ENCODE assay signal across 1 cellular context in the genomic region with DNA sequence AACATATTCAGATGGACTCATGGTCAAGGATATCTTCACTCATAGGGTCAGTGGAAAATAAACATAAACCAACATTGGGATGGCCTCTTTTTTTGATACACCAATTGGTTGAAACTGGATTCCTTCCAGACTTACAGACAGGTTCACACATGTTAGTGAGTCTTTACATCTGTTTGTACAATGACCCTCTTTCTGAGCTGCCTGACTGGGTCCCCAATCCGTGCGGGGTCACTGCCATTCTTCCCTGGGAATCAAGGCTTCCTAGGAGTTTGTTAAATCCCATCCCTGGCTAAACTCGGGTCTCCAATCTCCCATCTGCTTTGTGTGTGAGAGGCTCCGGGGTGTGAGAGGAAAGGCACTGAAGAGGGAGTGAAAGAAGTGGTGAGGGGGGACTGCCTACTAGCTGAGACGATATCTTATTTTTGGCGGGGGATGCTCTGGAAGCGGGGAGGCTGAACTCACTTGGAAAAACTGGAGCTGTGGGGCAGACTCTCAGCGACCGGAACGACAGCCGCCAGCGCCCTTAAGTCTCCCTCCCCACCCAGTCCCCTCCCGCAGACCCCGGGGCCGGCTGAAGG.
TF ChIP-seq lines count a peak whose summit lies in the region.

No MANE protein-coding gene starts in this region.

TF ChIP-seq in GM12878, 131 proteins besides CTCF, POLR2A, EP300 and RAD21 (continued from another document):
- TF ChIP-seq, protein P1, sequence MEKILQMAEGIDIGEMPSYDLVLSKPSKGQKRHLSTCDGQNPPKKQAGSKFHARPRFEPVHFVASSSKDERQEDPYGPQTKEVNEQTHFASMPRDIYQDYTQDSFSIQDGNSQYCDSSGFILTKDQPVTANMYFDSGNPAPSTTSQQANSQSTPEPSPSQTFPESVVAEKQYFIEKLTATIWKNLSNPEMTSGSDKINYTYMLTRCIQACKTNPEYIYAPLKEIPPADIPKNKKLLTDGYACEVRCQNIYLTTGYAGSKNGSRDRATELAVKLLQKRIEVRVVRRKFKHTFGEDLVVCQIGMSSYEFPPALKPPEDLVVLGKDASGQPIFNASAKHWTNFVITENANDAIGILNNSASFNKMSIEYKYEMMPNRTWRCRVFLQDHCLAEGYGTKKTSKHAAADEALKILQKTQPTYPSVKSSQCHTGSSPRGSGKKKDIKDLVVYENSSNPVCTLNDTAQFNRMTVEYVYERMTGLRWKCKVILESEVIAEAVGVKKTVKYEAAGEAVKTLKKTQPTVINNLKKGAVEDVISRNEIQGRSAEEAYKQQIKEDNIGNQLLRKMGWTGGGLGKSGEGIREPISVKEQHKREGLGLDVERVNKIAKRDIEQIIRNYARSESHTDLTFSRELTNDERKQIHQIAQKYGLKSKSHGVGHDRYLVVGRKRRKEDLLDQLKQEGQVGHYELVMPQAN (conservative IDR thresholded peaks at IDR 0.05), result no peak
- TF ChIP-seq SKIL (IDR thresholded peaks at IDR 0.05; ENCODE audit: low read depth, poor library complexity, severe bottlenecking), result no peak
